In the genomic region with DNA sequence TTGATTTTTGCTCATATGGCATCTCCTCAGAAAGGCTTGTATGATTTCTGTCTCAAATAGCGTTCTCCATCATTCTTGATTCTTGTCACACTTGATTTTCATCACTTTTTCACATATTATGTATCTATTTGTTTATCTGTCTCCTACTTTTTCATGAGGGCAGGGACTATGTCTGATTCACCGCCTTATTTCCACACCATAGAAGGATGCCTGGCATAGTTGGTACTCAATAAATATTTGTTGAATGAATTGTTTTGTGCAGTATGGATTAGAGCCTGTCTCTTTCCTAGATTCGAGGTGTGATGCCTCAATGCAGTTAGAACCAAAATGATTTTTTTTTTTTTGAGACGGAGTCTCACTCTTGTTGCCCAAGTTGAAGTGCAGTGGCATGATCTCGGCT, we compare ENCODE assay signal across 18 cellular contexts. TPM values are rescaled to one million over a fixed set of nuclear protein-coding genes. Genes with fewer than 3 reads are reported as not detected.
A peak's percentile ranks its signal among the peaks of the same experiment; 100 is the strongest.
DNase-seq lines count a peak whose midpoint lies in the region; ATAC-seq and TF ChIP-seq lines count a peak whose summit lies in the region.
"Had no signal": no experiment of that assay in that cellular context is flagged by ENCODE, and none has a peak within 500 bp of the region (broad histone marks: within the 10 kb centered on the region; RNA-seq: fewer than 3 reads in every experiment).

No MANE protein-coding gene starts in this region.

- no peak overlapping the region for H3K4me3 Mint-ChIP-seq in activated CD8-positive, alpha-beta memory T cell treated with anti-CD3 and anti-CD28 coated beads, Interleukin-2, amount 10 ng/mL, durations not matched to agents 7 days and 5 days
- H3K4me3 Mint-ChIP-seq in T-helper 17 cell: no peak overlapping the region
- no peak overlapping the region for H3K4me3 Mint-ChIP-seq in stimulated activated effector memory CD8-positive, alpha-beta T cell treated with anti-CD3 and anti-CD28 coated beads, Interleukin-12 subunit alpha, Interleukin-12 subunit beta, amount 100 ng/mL, for 72 hours
- H3K4me3 Mint-ChIP-seq in stimulated activated naive B cell treated with anti-CD40 and anti-IgM and Interleukin-4, amounts not matched to agents 10 μg/mL and 1 μg/mL and 100 μg/mL, for 72 hours: no peak overlapping the region
- no peak overlapping the region for H3K4me3 Mint-ChIP-seq in activated T-cell treated with anti-CD3 and anti-CD28 coated beads, Interleukin-2, amount 50 U/mL, for 4 hours
- H3K4me3 Mint-ChIP-seq: activated naive CD4-positive, alpha-beta T cell treated with anti-CD3 and anti-CD28 coated beads, Interleukin-2, amount 10 ng/mL, durations not matched to agents 7 days and 5 days; central memory CD8-positive, alpha-beta T cell; natural killer cell treated with Interleukin-12 subunit alpha and Interleukin-12 subunit beta and Interleukin-15 and Interleukin-18, amount 100 ng/mL, for 72 hours had no signal

- H3K4me1 Mint-ChIP-seq in activated CD8-positive, alpha-beta memory T cell treated with anti-CD3 and anti-CD28 coated beads, Interleukin-2, amount 10 ng/mL, durations not matched to agents 7 days and 5 days: peaks cover 48% of the 10 kb centered on the region
- H3K4me1 Mint-ChIP-seq in T-helper 17 cell: peaks cover 33% of the 10 kb centered on the region
- peaks cover 54% of the 10 kb centered on the region for H3K4me1 Mint-ChIP-seq in stimulated activated effector memory CD8-positive, alpha-beta T cell treated with anti-CD3 and anti-CD28 coated beads, Interleukin-12 subunit alpha, Interleukin-12 subunit beta, amount 100 ng/mL, for 72 hours
- H3K4me1 Mint-ChIP-seq in stimulated activated naive B cell treated with anti-CD40 and anti-IgM and Interleukin-4, amounts not matched to agents 10 μg/mL and 1 μg/mL and 100 μg/mL, for 72 hours: peaks cover 18 to 19% of the 10 kb centered on the region in 2 donors
- H3K4me1 Mint-ChIP-seq in activated T-cell treated with anti-CD3 and anti-CD28 coated beads, Interleukin-2, amount 50 U/mL, for 4 hours (ENCODE audit: low read depth): peaks cover 58% of the 10 kb centered on the region

- no peaks in the 10 kb centered on the region for H3K27me3 Mint-ChIP-seq in activated CD8-positive, alpha-beta memory T cell treated with anti-CD3 and anti-CD28 coated beads, Interleukin-2, amount 10 ng/mL, durations not matched to agents 7 days and 5 days
- H3K27me3 Mint-ChIP-seq in T-helper 17 cell: no peaks in the 10 kb centered on the region
- H3K27me3 Mint-ChIP-seq in stimulated activated naive B cell treated with anti-CD40 and anti-IgM and Interleukin-4, amounts not matched to agents 10 μg/mL and 1 μg/mL and 100 μg/mL, for 72 hours: no peaks in the 10 kb centered on the region
- H3K27me3 Mint-ChIP-seq in activated T-cell treated with anti-CD3 and anti-CD28 coated beads, Interleukin-2, amount 50 U/mL, for 4 hours (ENCODE audit: low read depth): no peaks in the 10 kb centered on the region
- H3K27me3 Mint-ChIP-seq: activated naive CD4-positive, alpha-beta T cell treated with anti-CD3 and anti-CD28 coated beads, Interleukin-2, amount 10 ng/mL, durations not matched to agents 7 days and 5 days; central memory CD8-positive, alpha-beta T cell; natural killer cell treated with Interleukin-12 subunit alpha and Interleukin-12 subunit beta and Interleukin-15 and Interleukin-18, amount 100 ng/mL, for 72 hours had no signal

- TF ChIP-seq CTCF in gastroesophageal sphincter (IDR thresholded peaks at IDR 0.05): no peak

- TF ChIP-seq POLR2A in gastroesophageal sphincter (IDR thresholded peaks at IDR 0.05): no peak

- DNase-seq in activated CD8-positive, alpha-beta memory T cell treated with anti-CD3 and anti-CD28 coated beads, Interleukin-2, amount 10 ng/mL, durations not matched to agents 7 days and 5 days: no peak
- no peak for DNase-seq in activated CD8-positive, alpha-beta memory T cell treated with anti-CD3 and anti-CD28 coated beads, Interleukin-2, amount 50 U/mL, for 4 hours
- no peak for DNase-seq in T-helper 17 cell
- DNase-seq in stimulated activated effector memory CD8-positive, alpha-beta T cell treated with anti-CD3 and anti-CD28 coated beads, Interleukin-12 subunit alpha, Interleukin-12 subunit beta, amount 100 ng/mL, for 72 hours (ENCODE audit: low spot score in 2 of 2): no peak
- no peak for DNase-seq in H7
- no peak for DNase-seq in stimulated activated naive B cell treated with anti-CD40 and anti-IgM and Interleukin-4, amounts not matched to agents 10 μg/mL and 1 μg/mL and 100 μg/mL, for 72 hours
- DNase-seq in activated T-cell treated with anti-CD3 and anti-CD28 coated beads, Interleukin-2, amount 50 U/mL, for 4 hours: no peak
- DNase-seq: activated naive CD4-positive, alpha-beta T cell treated with anti-CD3 and anti-CD28 coated beads, Interleukin-2, amount 10 ng/mL, durations not matched to agents 7 days and 5 days; foreskin melanocyte; NCI-H187 treated with DMSO at 0.1 percent for 48 hours; NCI-H524; SK-N-SH; tibial artery; WERI-Rb-1 had no signal

- peaks cover 0 to 40% (median 2%) of the 10 kb centered on the region in 3 donors for H3K4me1 ChIP-seq in gastroesophageal sphincter
- H3K4me1 ChIP-seq: right atrium auricular region, tibial artery had no signal

- no peak for TF ChIP-seq EP300 in gastroesophageal sphincter (IDR thresholded peaks at IDR 0.05)

- peaks cover 0 to 52% of the 10 kb centered on the region in 2 donors for H3K36me3 ChIP-seq in gastroesophageal sphincter
- H3K36me3 ChIP-seq in H7 (replicated peaks; ENCODE audit: control insufficient read depth, insufficient read depth, low read length): peaks cover 37% of the 10 kb centered on the region

- WGBS in gastroesophageal sphincter (ENCODE audit: low coverage in 1 of 2), 2 donors: 63 to 83% methylated on average over 4 to 5 of the region's 5 CpGs

- CTCF ChIA-PET in activated CD8-positive, alpha-beta memory T cell treated with anti-CD3 and anti-CD28 coated beads, Interleukin-2, amount 10 ng/mL, durations not matched to agents 7 days and 5 days (lab: Charles Lee): interaction anchor here (0.8 to 1.8 kb wide), 4 partner anchors 25 to 130 kb away, joined by 3 to 5 read pairs (median 4); no protein-coding TSS in a partner anchor

- H3K9me3 ChIP-seq in T-helper 17 cell (ENCODE audit: control insufficient read depth, low read length, poor library complexity, severe bottlenecking) (no peaks in the 10 kb centered on the region), gastroesophageal sphincter (no peaks in the 10 kb centered on the region)
- H3K9me3 ChIP-seq: right atrium auricular region, SK-N-SH, tibial artery had no signal

- no peaks in the 10 kb centered on the region for H3K27me3 ChIP-seq in gastroesophageal sphincter
- no peaks in the 10 kb centered on the region for H3K27me3 ChIP-seq in H7 (ENCODE audit: control insufficient read depth, insufficient read depth, low read length)
- H3K27me3 ChIP-seq: right atrium auricular region, tibial artery had no signal

- H3K36me3 Mint-ChIP-seq in activated CD8-positive, alpha-beta memory T cell treated with anti-CD3 and anti-CD28 coated beads, Interleukin-2, amount 10 ng/mL, durations not matched to agents 7 days and 5 days: peaks cover 41% of the 10 kb centered on the region
- H3K36me3 Mint-ChIP-seq in T-helper 17 cell (ENCODE audit: low read depth): peaks cover 4% of the 10 kb centered on the region
- peaks cover 99% of the 10 kb centered on the region for H3K36me3 Mint-ChIP-seq in stimulated activated effector memory CD8-positive, alpha-beta T cell treated with anti-CD3 and anti-CD28 coated beads, Interleukin-12 subunit alpha, Interleukin-12 subunit beta, amount 100 ng/mL, for 72 hours
- H3K36me3 Mint-ChIP-seq in stimulated activated naive B cell treated with anti-CD40 and anti-IgM and Interleukin-4, amounts not matched to agents 10 μg/mL and 1 μg/mL and 100 μg/mL, for 72 hours: peaks cover 23 to 46% of the 10 kb centered on the region in 2 donors
- peaks cover 34% of the 10 kb centered on the region for H3K36me3 Mint-ChIP-seq in activated T-cell treated with anti-CD3 and anti-CD28 coated beads, Interleukin-2, amount 50 U/mL, for 4 hours (ENCODE audit: insufficient read depth)

- ATAC-seq in activated CD8-positive, alpha-beta memory T cell treated with anti-CD3 and anti-CD28 coated beads, Interleukin-2, amount 10 ng/mL, durations not matched to agents 7 days and 5 days: no peak
- no peak for ATAC-seq in T-helper 17 cell
- ATAC-seq in gastroesophageal sphincter: no peak
- no peak for ATAC-seq in stimulated activated effector memory CD8-positive, alpha-beta T cell treated with anti-CD3 and anti-CD28 coated beads, Interleukin-12 subunit alpha, Interleukin-12 subunit beta, amount 100 ng/mL, for 72 hours
- ATAC-seq in stimulated activated naive B cell treated with anti-CD40 and anti-IgM and Interleukin-4, amounts not matched to agents 10 μg/mL and 1 μg/mL and 100 μg/mL, for 72 hours (replicated peaks): no peak
- ATAC-seq in activated T-cell treated with anti-CD3 and anti-CD28 coated beads, Interleukin-2, amount 50 U/mL, for 4 hours: no peak
- ATAC-seq: natural killer cell treated with Interleukin-12 subunit alpha and Interleukin-12 subunit beta and Interleukin-15 and Interleukin-18, amount 100 ng/mL, for 72 hours had no signal

- H3K4me3 ChIP-seq in gastroesophageal sphincter (no peak overlapping the region), H7 (ENCODE audit: insufficient read depth, low read depth, low read length) (no peak overlapping the region)
- H3K4me3 ChIP-seq: right atrium auricular region, tibial artery had no signal

- H3K9me3 Mint-ChIP-seq in activated CD8-positive, alpha-beta memory T cell treated with anti-CD3 and anti-CD28 coated beads, Interleukin-2, amount 10 ng/mL, durations not matched to agents 7 days and 5 days (ENCODE audit: low read depth): no peaks in the 10 kb centered on the region
- no peaks in the 10 kb centered on the region for H3K9me3 Mint-ChIP-seq in stimulated activated effector memory CD8-positive, alpha-beta T cell treated with anti-CD3 and anti-CD28 coated beads, Interleukin-12 subunit alpha, Interleukin-12 subunit beta, amount 100 ng/mL, for 72 hours
- no peaks in the 10 kb centered on the region for H3K9me3 Mint-ChIP-seq in stimulated activated naive B cell treated with anti-CD40 and anti-IgM and Interleukin-4, amounts not matched to agents 10 μg/mL and 1 μg/mL and 100 μg/mL, for 72 hours
- no peaks in the 10 kb centered on the region for H3K9me3 Mint-ChIP-seq in activated T-cell treated with anti-CD3 and anti-CD28 coated beads, Interleukin-2, amount 50 U/mL, for 4 hours
- H3K9me3 Mint-ChIP-seq: activated naive CD4-positive, alpha-beta T cell treated with anti-CD3 and anti-CD28 coated beads, Interleukin-2, amount 10 ng/mL, durations not matched to agents 7 days and 5 days; central memory CD8-positive, alpha-beta T cell; natural killer cell treated with Interleukin-12 subunit alpha and Interleukin-12 subunit beta and Interleukin-15 and Interleukin-18, amount 100 ng/mL, for 72 hours had no signal

- peak overlapping the region; percentile 0 for H3K27ac Mint-ChIP-seq in activated CD8-positive, alpha-beta memory T cell treated with anti-CD3 and anti-CD28 coated beads, Interleukin-2, amount 10 ng/mL, durations not matched to agents 7 days and 5 days
- H3K27ac Mint-ChIP-seq in T-helper 17 cell: peak overlapping the region; percentile 82
- peak overlapping the region; percentile 19 for H3K27ac Mint-ChIP-seq in stimulated activated effector memory CD8-positive, alpha-beta T cell treated with anti-CD3 and anti-CD28 coated beads, Interleukin-12 subunit alpha, Interleukin-12 subunit beta, amount 100 ng/mL, for 72 hours
- no peak overlapping the region for H3K27ac Mint-ChIP-seq in stimulated activated naive B cell treated with anti-CD40 and anti-IgM and Interleukin-4, amounts not matched to agents 10 μg/mL and 1 μg/mL and 100 μg/mL, for 72 hours
- H3K27ac Mint-ChIP-seq: natural killer cell treated with Interleukin-12 subunit alpha and Interleukin-12 subunit beta and Interleukin-15 and Interleukin-18, amount 100 ng/mL, for 72 hours had no signal

- peak overlapping the region; percentile 56 to 84 (median 72) for H3K27ac ChIP-seq in gastroesophageal sphincter
- H3K27ac ChIP-seq: right atrium auricular region, tibial artery, WERI-Rb-1 had no signal

RNA-seq across cellular contexts. Expression of gene SAE1, which starts 12.1 kb away (rescaled TPM):
- total RNA-seq in activated CD8-positive, alpha-beta memory T cell treated with anti-CD3 and anti-CD28 coated beads, Interleukin-2, amount 10 ng/mL, durations not matched to agents 7 days and 5 days: 100 to 1,000 TPM; 153 to 171 TPM
- 10 to 100 TPM; 36.2 to 37.0 TPM for total RNA-seq in T-helper 17 cell
- 100 to 1,000 TPM; 134 to 157 (median 153) TPM for total RNA-seq in gastroesophageal sphincter
- total RNA-seq in H7 (2014; rRNA removed; shearing (Covaris generic)): 271 and 298 TPM in 2 replicates
- 100 to 1,000 TPM in 1 of 3 donors, 10 to 100 TPM in 2; 90.0 to 112 (median 99.3) TPM for total RNA-seq in activated T-cell treated with anti-CD3 and anti-CD28 coated beads, Interleukin-2, amount 50 U/mL, for 4 hours

RNA-seq across cellular contexts. Expression of gene ZC3H4, which starts 29.2 kb away (rescaled TPM):
- 100 to 1,000 TPM in 1 of 2 experiments, 10 to 100 TPM in 1; 98.9 to 114 TPM for total RNA-seq in activated CD8-positive, alpha-beta memory T cell treated with anti-CD3 and anti-CD28 coated beads, Interleukin-2, amount 10 ng/mL, durations not matched to agents 7 days and 5 days
- total RNA-seq in T-helper 17 cell: 10 to 100 TPM; 58.4 to 60.7 TPM
- 10 to 100 TPM; 22.5 to 28.7 (median 24.9) TPM for total RNA-seq in gastroesophageal sphincter
- total RNA-seq in H7 (2014; rRNA removed; shearing (Covaris generic)): 13.4 and 14.5 TPM in 2 replicates
- 10 to 100 TPM; 77.7 to 91.6 (median 90.4) TPM for total RNA-seq in activated T-cell treated with anti-CD3 and anti-CD28 coated beads, Interleukin-2, amount 50 U/mL, for 4 hours
